Comparison of ENCODE assay signal across 8 cellular contexts in genomic region chr3:129026728-129027543, GRCh38. TPM values are rescaled to one million over a fixed set of nuclear protein-coding genes. Genes with fewer than 3 reads are reported as not detected.
DNase-seq lines count a peak whose midpoint lies in the region; ATAC-seq and TF ChIP-seq lines count a peak whose summit lies in the region.

No MANE protein-coding gene starts in this region.

- TF ChIP-seq CTCF in GM12865 (IDR thresholded peaks at IDR 0.05; ENCODE audit: insufficient read depth, low read depth, low read length, missing control alignments), result peak; percentile 63
- peak; percentile 33 for TF ChIP-seq CTCF in NB4 (IDR thresholded peaks at IDR 0.05; ENCODE audit: low read depth, low read length)
- peak; percentile 82 for TF ChIP-seq CTCF in left ventricle myocardium inferior (IDR thresholded peaks at IDR 0.05; ENCODE audit: borderline replicate concordance)
- TF ChIP-seq CTCF in progenitor cell of endocrine pancreas (IDR thresholded peaks at IDR 0.05; ENCODE audit: unreplicated experiment), result peak; percentile 76

- DNase-seq in GM12865 (ENCODE audit: low read depth) (peak; percentile 93), NB4 (ENCODE audit: low read depth) (peak; percentile 96), SKM-1 treated with dmso at 0.1 percent for 144 hours (lab: John Stamatoyannopoulos, UW; ENCODE audit: unreplicated experiment) (peak; percentile 88), left ventricle myocardium inferior (peak; percentile 90), progenitor cell of endocrine pancreas (ENCODE audit: low spot score, unreplicated experiment) (peak; percentile 73), ureter (ENCODE audit: low spot score) (peak; percentile 91)
- peak; percentile 93 for DNase-seq in activated naive CD8-positive, alpha-beta T cell treated with anti-CD3 and anti-CD28 coated beads, Interleukin-2, amount 50 U/mL, for 24 hours

- peaks cover 4% of the 10 kb centered on the region for H3K36me3 ChIP-seq in left ventricle myocardium inferior

- H3K27ac Mint-ChIP-seq in activated naive CD8-positive, alpha-beta T cell treated with anti-CD3 and anti-CD28 coated beads, Interleukin-2, amount 50 U/mL, for 24 hours, result peak overlapping the region; percentile 92
- H3K27ac Mint-ChIP-seq in progenitor cell of endocrine pancreas, result peak overlapping the region; percentile 76

- peaks cover 25% of the 10 kb centered on the region for H3K4me1 Mint-ChIP-seq in activated naive CD8-positive, alpha-beta T cell treated with anti-CD3 and anti-CD28 coated beads, Interleukin-2, amount 50 U/mL, for 24 hours
- peaks cover 5% of the 10 kb centered on the region for H3K4me1 Mint-ChIP-seq in progenitor cell of endocrine pancreas (ENCODE audit: low read depth)

- H3K9me3 ChIP-seq in left ventricle myocardium inferior (replicated peaks), result peaks cover 5% of the 10 kb centered on the region

- no peaks in the 10 kb centered on the region for H3K27me3 ChIP-seq in left ventricle myocardium inferior (ENCODE audit: low read depth)

- peaks cover 54% of the 10 kb centered on the region for H3K4me1 ChIP-seq in left ventricle myocardium inferior

- no peaks in the 10 kb centered on the region for H3K9me3 Mint-ChIP-seq in activated naive CD8-positive, alpha-beta T cell treated with anti-CD3 and anti-CD28 coated beads, Interleukin-2, amount 50 U/mL, for 24 hours
- H3K9me3 Mint-ChIP-seq in progenitor cell of endocrine pancreas (ENCODE audit: low read depth), result no peaks in the 10 kb centered on the region

- peak overlapping the region; percentile 80 for H3K4me3 Mint-ChIP-seq in activated naive CD8-positive, alpha-beta T cell treated with anti-CD3 and anti-CD28 coated beads, Interleukin-2, amount 50 U/mL, for 24 hours
- peak overlapping the region; percentile 52 for H3K4me3 Mint-ChIP-seq in progenitor cell of endocrine pancreas (ENCODE audit: low read depth)

- peak; percentile 99 for ATAC-seq in HG02610 (IDR thresholded peaks at IDR 0.05; ENCODE audit: unreplicated experiment)
- peak; percentile 99 for ATAC-seq in activated naive CD8-positive, alpha-beta T cell treated with anti-CD3 and anti-CD28 coated beads, Interleukin-2, amount 50 U/mL, for 24 hours

- peak overlapping the region; percentile 56 for H3K4me3 ChIP-seq in GM12865 (ENCODE audit: low read depth, low read length)
- H3K4me3 ChIP-seq in NB4 (ENCODE audit: low read depth, low read length), result peak overlapping the region; percentile 54
- H3K4me3 ChIP-seq in left ventricle myocardium inferior, result peak overlapping the region; percentile 73

- peak overlapping the region; percentile 81 for H3K27ac ChIP-seq in left ventricle myocardium inferior (replicated peaks)

- intact Hi-C loops in left ventricle myocardium inferior (cut with micrococcal nuclease), result no loop called here

- no peaks in the 10 kb centered on the region for H3K36me3 Mint-ChIP-seq in activated naive CD8-positive, alpha-beta T cell treated with anti-CD3 and anti-CD28 coated beads, Interleukin-2, amount 50 U/mL, for 24 hours (ENCODE audit: low read depth)
- no peaks in the 10 kb centered on the region for H3K36me3 Mint-ChIP-seq in progenitor cell of endocrine pancreas (ENCODE audit: insufficient read depth)

- H3K27me3 Mint-ChIP-seq in activated naive CD8-positive, alpha-beta T cell treated with anti-CD3 and anti-CD28 coated beads, Interleukin-2, amount 50 U/mL, for 24 hours, result no peaks in the 10 kb centered on the region
- peaks cover 24% of the 10 kb centered on the region for H3K27me3 Mint-ChIP-seq in progenitor cell of endocrine pancreas

- peak; percentile 73 for TF ChIP-seq POLR2A in NB4 (IDR thresholded peaks at IDR 0.05; ENCODE audit: extremely low read depth, insufficient read length)

RNA-seq across cellular contexts. Expression of gene EFCC1, which starts 25.8 kb away (rescaled TPM):
- total RNA-seq in left ventricle myocardium inferior (1.5 TPM), progenitor cell of endocrine pancreas (0.60 TPM in 2 replicates), ureter (2.1 TPM)

RNA-seq across cellular contexts. Expression of gene CFAP92, which starts 33.1 kb away (rescaled TPM):
- 0.25 TPM for total RNA-seq in left ventricle myocardium inferior
- total RNA-seq in progenitor cell of endocrine pancreas, result 2.4 and 2.7 TPM in 2 replicates
- 2.1 TPM for total RNA-seq in ureter

RNA-seq across cellular contexts. Expression of gene GP9, which starts 33.6 kb away (rescaled TPM):
- total RNA-seq in left ventricle myocardium inferior (not detected), progenitor cell of endocrine pancreas (not detected in 2 replicates), ureter (not detected)

Comparison
In these comparisons a context has a peak if more than half of its experiments do, and no peak if none do; other contexts are left out.
1. Peak in every context shown above with its lines: DNase-seq, ATAC-seq, H3K4me3 ChIP-seq and H3K27ac ChIP-seq.